Comparison of ENCODE assay signal across 1 cellular context in genomic region chr1:9281071-9281827, GRCh38.
TF ChIP-seq lines count a peak whose summit lies in the region.

No MANE protein-coding gene starts in this region.

TF ChIP-seq in SK-N-SH, 30 proteins besides CTCF, POLR2A, EP300 and RAD21 (continued from another document):
- no peak for TF ChIP-seq RCOR1 (IDR thresholded peaks at IDR 0.05; ENCODE audit: low read length)
- TF ChIP-seq FOXJ3 (CRISPR knock-in tag; IDR thresholded peaks at IDR 0.05), result no peak
- no peak for TF ChIP-seq MAX (IDR thresholded peaks at IDR 0.05; ENCODE audit: low read depth)
- TF ChIP-seq SIN3A (IDR thresholded peaks at IDR 0.05; ENCODE audit: borderline replicate concordance, low read depth, low read length), result no peak
- TF ChIP-seq TCF12 (IDR thresholded peaks at IDR 0.05), result no peak
- no peak for TF ChIP-seq REST (IDR thresholded peaks at IDR 0.05; ENCODE audit: low read depth, low read length)
- TF ChIP-seq MEF2A (IDR thresholded peaks at IDR 0.05; ENCODE audit: borderline replicate concordance, low read depth), result no peak
- TF ChIP-seq GABPA (IDR thresholded peaks at IDR 0.05; ENCODE audit: low read depth), result no peak
- TF ChIP-seq CHD2 (IDR thresholded peaks at IDR 0.05; ENCODE audit: low read length, partially characterized antibody), result no peak
- no peak for TF ChIP-seq FOXM1 (IDR thresholded peaks at IDR 0.05; ENCODE audit: low read depth)
